ENCODE assay signal across 19 cellular contexts in genomic region chr19:33431986-33432385, GRCh38. TPM values are rescaled to one million over a fixed set of nuclear protein-coding genes. Genes with fewer than 3 reads are reported as not detected.
DNase-seq lines count a peak whose midpoint lies in the region; ATAC-seq and TF ChIP-seq lines count a peak whose summit lies in the region.
"Had no signal": no experiment of that assay in that cellular context is flagged by ENCODE, and none has a peak within 500 bp of the region (broad histone marks: within the 10 kb centered on the region; RNA-seq: fewer than 3 reads in every experiment).

No MANE protein-coding gene starts in this region.

- no peaks in the 10 kb centered on the region for H3K79me2 ChIP-seq in GM23338 (replicated peaks; ENCODE audit: insufficient read depth)

- H3K27me3 ChIP-seq in GM23338 (ENCODE audit: insufficient read depth) (no peaks in the 10 kb centered on the region), neuronal stem cell (ENCODE audit: control insufficient read depth in 3 of 3, insufficient read depth in 3 of 3, low read depth in 1 of 3, low read length in 3 of 3) (no peaks in the 10 kb centered on the region)
- no peaks in the 10 kb centered on the region for H3K27me3 ChIP-seq in CD4-positive, alpha-beta memory T cell (ENCODE audit: insufficient read depth, low read length)
- H3K27me3 ChIP-seq: BE2C had no signal

- CTCF ChIA-PET in CD4-positive, alpha-beta memory T cell (lab: Charles Lee; ENCODE audit: partially characterized antibody) = interaction anchor here (1.2 to 4.2 kb wide), 4 partner anchors 16 to 347 kb away, joined by 3 to 62 read pairs (median 12); no protein-coding TSS in a partner anchor

- no peak for ATAC-seq in GM23338
- no peak for ATAC-seq in HG03354 (IDR thresholded peaks at IDR 0.05; ENCODE audit: poor library complexity, severe bottlenecking, unreplicated experiment)
- ATAC-seq: CD8-positive, alpha-beta T cell had no signal

- no peak overlapping the region for H2BK12ac ChIP-seq in neuronal stem cell (ENCODE audit: low read length)

- H3K14ac ChIP-seq in neuronal stem cell (ENCODE audit: low read length) = no peak overlapping the region

- no CpG with 5 or more reads among the region's 4 CpGs for WGBS in neuronal stem cell (ENCODE audit: extremely low coverage in 2 of 2, insufficient read length in 2 of 2, insufficient replicate concordance in 1 of 2), 2 donors

- H4K8ac ChIP-seq in neuronal stem cell (ENCODE audit: low read depth, low read length) = no peak overlapping the region

- H3K36me3 ChIP-seq in GM23338 (ENCODE audit: insufficient read depth) (no peaks in the 10 kb centered on the region), neuronal stem cell (replicated peaks in 1 of 2; ENCODE audit: control insufficient read depth in 2 of 2, insufficient read depth in 2 of 2, low read length in 2 of 2) (no peaks in the 10 kb centered on the region)
- H3K36me3 ChIP-seq in CD4-positive, alpha-beta memory T cell (ENCODE audit: insufficient read depth, low read length) = no peaks in the 10 kb centered on the region
- H3K36me3 ChIP-seq: BE2C had no signal

- no peaks in the 10 kb centered on the region; the same call in 1 of the 2 replicates for H4K20me1 ChIP-seq in GM23338 (replicated peaks; ENCODE audit: insufficient read depth)

- no peaks in the 10 kb centered on the region for H3K9me3 Mint-ChIP-seq in GM23338
- no peaks in the 10 kb centered on the region for H3K9me3 Mint-ChIP-seq in chondrocyte (ENCODE audit: low read depth)
- H3K9me3 Mint-ChIP-seq in CD4-positive, alpha-beta memory T cell = no peaks in the 10 kb centered on the region
- H3K9me3 Mint-ChIP-seq: CD8-positive, alpha-beta T cell; HFFc6 had no signal

- no peak overlapping the region for H2AFZ ChIP-seq in GM23338
- H2AFZ ChIP-seq in neuronal stem cell (ENCODE audit: low read length) = no peak overlapping the region

- no peaks in the 10 kb centered on the region for H3K9me2 ChIP-seq in GM23338 (ENCODE audit: insufficient read depth)

- no peaks in the 10 kb centered on the region for H3K4me1 ChIP-seq in GM23338 (ENCODE audit: insufficient read depth)
- H3K4me1 ChIP-seq in neuronal stem cell (ENCODE audit: control insufficient read depth in 2 of 2, insufficient read depth in 1 of 2, low read depth in 1 of 2, low read length in 2 of 2) = peaks cover 2 to 4% of the 10 kb centered on the region in 2 donors
- H3K4me1 ChIP-seq in CD4-positive, alpha-beta memory T cell (ENCODE audit: insufficient read depth, low read length) = peaks cover 10% of the 10 kb centered on the region

- H3K4me2 ChIP-seq in GM23338 = no peak overlapping the region
- H3K4me2 ChIP-seq in neuronal stem cell (ENCODE audit: insufficient read depth, low read length, poor library complexity, severe bottlenecking) = no peak overlapping the region

- no peak overlapping the region for H2AK5ac ChIP-seq in neuronal stem cell (ENCODE audit: low read depth, low read length)

- TF ChIP-seq CTCF in GM23338 (conservative IDR thresholded peaks at IDR 0.05; ENCODE audit: low read depth in 2 of 2) (no peak), chondrocyte (IDR thresholded peaks at IDR 0.05) (no peak)

- H2BK15ac ChIP-seq in neuronal stem cell (ENCODE audit: low read length) = no peak overlapping the region

- H3K4ac ChIP-seq in neuronal stem cell (ENCODE audit: low read length) = no peak overlapping the region

- POLR2A ChIA-PET in CD4-positive, alpha-beta memory T cell (lab: Charles Lee; ENCODE audit: partially characterized antibody) = no interaction called here

- H3K4me3 ChIP-seq in GM23338 (no peak overlapping the region), neuronal stem cell (ENCODE audit: low read length in 2 of 2) (no peak overlapping the region)
- no peak overlapping the region for H3K4me3 ChIP-seq in CD4-positive, alpha-beta memory T cell (ENCODE audit: low read length in 2 of 2)

- intact Hi-C loops in CD4-positive, alpha-beta memory T cell (cut with micrococcal nuclease) = no loop called here

- H3K9ac ChIP-seq in neuronal stem cell (ENCODE audit: low read depth, low read length, poor library complexity) = no peak overlapping the region

- H3K27me3 Mint-ChIP-seq in GM23338 (ENCODE audit: insufficient read depth, low read depth, poor library complexity) (peaks cover 13% of the 10 kb centered on the region), chondrocyte (ENCODE audit: low read depth) (peaks cover 2% of the 10 kb centered on the region)
- H3K27me3 Mint-ChIP-seq in CD4-positive, alpha-beta memory T cell = no peaks in the 10 kb centered on the region

- no peaks in the 10 kb centered on the region for H3K36me3 Mint-ChIP-seq in GM23338 (ENCODE audit: low read depth)
- H3K36me3 Mint-ChIP-seq in chondrocyte (ENCODE audit: low read depth) = peaks cover 1% of the 10 kb centered on the region
- no peaks in the 10 kb centered on the region for H3K36me3 Mint-ChIP-seq in CD4-positive, alpha-beta memory T cell

- H3K4me3 Mint-ChIP-seq in GM23338 (no peak overlapping the region), chondrocyte (ENCODE audit: unreplicated experiment) (no peak overlapping the region)
- no peak overlapping the region for H3K4me3 Mint-ChIP-seq in CD4-positive, alpha-beta memory T cell
- H3K4me3 Mint-ChIP-seq: CD8-positive, alpha-beta T cell; HFFc6 had no signal

- H4K91ac ChIP-seq in neuronal stem cell (ENCODE audit: low read depth, low read length, poor library complexity) = no peak overlapping the region

- H3K18ac ChIP-seq in neuronal stem cell (ENCODE audit: low read length) = no peak overlapping the region

- H3K4me1 Mint-ChIP-seq in GM23338 (peaks cover 4% of the 10 kb centered on the region; the same call in 1 of the 3 replicates), chondrocyte (ENCODE audit: low read depth) (peaks cover 5% of the 10 kb centered on the region)
- peaks cover 4 to 22% (median 15%) of the 10 kb centered on the region in 4 donors for H3K4me1 Mint-ChIP-seq in CD4-positive, alpha-beta memory T cell

- H3K27ac ChIP-seq in GM23338 (ENCODE audit: low read depth) (no peak overlapping the region), neuronal stem cell (replicated peaks; ENCODE audit: low read length) (no peak overlapping the region)
- no peak overlapping the region for H3K27ac ChIP-seq in CD4-positive, alpha-beta memory T cell (ENCODE audit: low read depth, low read length)
- H3K27ac ChIP-seq: 22Rv1 had no signal

- no peaks in the 10 kb centered on the region for H3K79me1 ChIP-seq in neuronal stem cell (ENCODE audit: low read depth, low read length)

- DNase-seq in NCI-H2171 treated with DMSO at 0.1 percent for 48 hours (lab: John Stamatoyannopoulos, UW) (peak; percentile 81), NCI-H2171 (lab: John Stamatoyannopoulos, UW) (no peak), GM23338 (ENCODE audit: low spot score) (peak; percentile 28), chondrocyte (ENCODE audit: low spot score) (peak; percentile 30), neuronal stem cell (ENCODE audit: low spot score) (no peak), COLO829 (ENCODE audit: low spot score) (no peak)
- DNase-seq in CD4-positive, alpha-beta memory T cell = no peak
- DNase-seq: CD8-positive, alpha-beta T cell; HFFc6; KG1; NCI-H1048; NCI-H146; NCI-H2081; NK-92 treated with Interleukin-12 subunit alpha and Interleukin-12 subunit beta, amount 100 ng/mL, for 24 hours; OCI-M1; RPMI8226 had no signal

- H3K23ac ChIP-seq in neuronal stem cell (ENCODE audit: low read depth, low read length, poor library complexity) = no peak overlapping the region

- no peak overlapping the region for H3K27ac Mint-ChIP-seq in GM23338
- H3K27ac Mint-ChIP-seq in chondrocyte (ENCODE audit: unreplicated experiment) = no peak overlapping the region
- H3K27ac Mint-ChIP-seq in CD4-positive, alpha-beta memory T cell = no peak overlapping the region
- H3K27ac Mint-ChIP-seq: CD8-positive, alpha-beta T cell; HFFc6 had no signal

- no peak overlapping the region for H2BK120ac ChIP-seq in neuronal stem cell (ENCODE audit: low read depth, low read length)

- H3F3A ChIP-seq in GM23338 (replicated peaks; ENCODE audit: low read depth) = no peaks in the 10 kb centered on the region

- H3K9me3 ChIP-seq in neuronal stem cell (replicated peaks in 1 of 2; ENCODE audit: control insufficient read depth in 2 of 2, insufficient read depth in 1 of 2, low read depth in 1 of 2, low read length in 2 of 2) = no peaks in the 10 kb centered on the region
- no peaks in the 10 kb centered on the region for H3K9me3 ChIP-seq in CD4-positive, alpha-beta memory T cell (ENCODE audit: control insufficient read depth in 1 of 2, low read length in 2 of 2)
- H3K9me3 ChIP-seq: BE2C had no signal

- peak overlapping the region; percentile 12 for H2BK5ac ChIP-seq in neuronal stem cell (ENCODE audit: low read length)

TF ChIP-seq in GM23338, 12 proteins besides CTCF, POLR2A, EP300 and RAD21 (continues in another document):
- TF ChIP-seq NANOG (IDR thresholded peaks at IDR 0.05; ENCODE audit: borderline replicate concordance) (no peak), POLR2AphosphoS5 (IDR thresholded peaks at IDR 0.05; ENCODE audit: low read depth) (no peak)

RNA-seq across cellular contexts. Expression of gene CEBPG, which starts 58.5 kb away (rescaled TPM):
- 45.1 and 50.2 TPM in 2 replicates for total RNA-seq in GM23338 (2014; rRNA removed; shearing (Covaris generic))
- 20.9 and 25.9 TPM in 2 replicates for polyA plus RNA-seq in GM23338 (2016; fragmentation: Nextera tagmentation; extraction: Ambion mirVana)
- total RNA-seq in chondrocyte = 16.3 to 54.4 TPM (median 50.2 TPM) in 3 replicates
- polyA plus RNA-seq in neuronal stem cell (2013, experiment 1 of 2) = 23.4 TPM
- 23.1 TPM for polyA plus RNA-seq in neuronal stem cell (2013, experiment 2 of 2)
- 10 to 100 TPM; 26.9 to 27.2 TPM for total RNA-seq in CD4-positive, alpha-beta memory T cell
- polyA plus RNA-seq in CD4-positive, alpha-beta memory T cell = 10 to 100 TPM in 1 of 2 donors, 1 to 10 TPM in 1; 8.9 to 13.3 TPM

Comparison
In these comparisons a context has a peak if more than half of its experiments do, and no peak if none do; other contexts are left out.
1. DNase-seq: peak in NCI-H2171 treated with DMSO at 0.1 percent for 48 hours (single experiment), GM23338 (single experiment) and chondrocyte (single experiment); none in NCI-H2171 (single experiment), neuronal stem cell (single experiment), CD4-positive, alpha-beta memory T cell (0 of 5) and COLO829 (single experiment).